Comparison of ENCODE assay signal across 8 cellular contexts in genomic region chr17:2239882-2240430, GRCh38.
DNase-seq lines count a peak whose midpoint lies in the region; ATAC-seq and TF ChIP-seq lines count a peak whose summit lies in the region.

No MANE protein-coding gene starts in this region.

- no peaks in the 10 kb centered on the region for H3K9me3 ChIP-seq in Karpas-422 (ENCODE audit: low read length)
- H3K9me3 ChIP-seq in A673 (ENCODE audit: low read depth, low read length, poor library complexity, severe bottlenecking) = no peaks in the 10 kb centered on the region

- peak; percentile 79 for DNase-seq in GM03348 (ENCODE audit: low spot score)
- peak; percentile 89 for DNase-seq in Karpas-422
- DNase-seq in activated naive CD4-positive, alpha-beta T cell treated with anti-CD3 and anti-CD28 coated beads, Interleukin-2, amount 50 U/mL, for 72 hours (ENCODE audit: low spot score in 2 of 2) = peak in 1 of 2 donors; percentile 51
- peak; percentile 86 for DNase-seq in kidney tubule cell (ENCODE audit: low spot score)
- DNase-seq in ureter (ENCODE audit: low spot score) = peak; percentile 59
- no peak for DNase-seq in A673 (ENCODE audit: low spot score)
- no peak for DNase-seq in immature natural killer cell

- CTCF ChIA-PET in A673 (lab: Charles Lee) = interaction anchor here (0.6 kb wide), 1 partner anchor 29 kb away, joined by 10 read pairs; no protein-coding TSS in a partner anchor

- POLR2A ChIA-PET in A673 (lab: Charles Lee; ENCODE audit: low non-redundant PET) = no interaction called here

- no peaks in the 10 kb centered on the region for H4K20me1 ChIP-seq in Karpas-422 (ENCODE audit: insufficient read depth, low read depth, low read length)

- H3K9me2 ChIP-seq in Karpas-422 (replicated peaks; ENCODE audit: insufficient read depth, low read length) = no peaks in the 10 kb centered on the region

- no peak overlapping the region for H3K4me3 Mint-ChIP-seq in immature natural killer cell

- H3K27ac Mint-ChIP-seq in activated naive CD4-positive, alpha-beta T cell treated with anti-CD3 and anti-CD28 coated beads, Interleukin-2, amount 50 U/mL, for 72 hours = peak overlapping the region in 1 of 2 donors; percentile 54
- H3K27ac Mint-ChIP-seq in immature natural killer cell = no peak overlapping the region

- intact Hi-C loops in A673 (cut with micrococcal nuclease; ENCODE audit: unreplicated experiment) = no loop called here

- no peaks in the 10 kb centered on the region for H3K9me3 Mint-ChIP-seq in activated naive CD4-positive, alpha-beta T cell treated with anti-CD3 and anti-CD28 coated beads, Interleukin-2, amount 50 U/mL, for 72 hours
- H3K9me3 Mint-ChIP-seq in immature natural killer cell = no peaks in the 10 kb centered on the region

- H3K36me3 Mint-ChIP-seq in activated naive CD4-positive, alpha-beta T cell treated with anti-CD3 and anti-CD28 coated beads, Interleukin-2, amount 50 U/mL, for 72 hours = peaks cover 21 to 22% of the 10 kb centered on the region in 2 donors
- peaks cover 24 to 41% (median 28%) of the 10 kb centered on the region in 3 donors for H3K36me3 Mint-ChIP-seq in immature natural killer cell

- peak overlapping the region; percentile 53 for H3K9ac ChIP-seq in Karpas-422 (ENCODE audit: low read length)

- peaks cover 9 to 12% of the 10 kb centered on the region in 2 donors for H3K4me1 Mint-ChIP-seq in immature natural killer cell

- no TSS peak for BruUV-seq in A673 (replicated peaks; lab: Mats Ljungman, UMichigan)

- H3K27me3 Mint-ChIP-seq in immature natural killer cell (ENCODE audit: low read depth in 3 of 3) = peaks cover 0 to 3% (median 0%) of the 10 kb centered on the region in 3 donors

- H3K4me2 ChIP-seq in Karpas-422 (ENCODE audit: low read depth, low read length, poor library complexity, severe bottlenecking) = peak overlapping the region; percentile 84

- H2AFZ ChIP-seq in Karpas-422 (ENCODE audit: low read length) = no peak overlapping the region

- peak; percentile 62 for ATAC-seq in GM21390 (IDR thresholded peaks at IDR 0.05; ENCODE audit: unreplicated experiment)
- peak; percentile 94 to 96 for ATAC-seq in activated naive CD4-positive, alpha-beta T cell treated with anti-CD3 and anti-CD28 coated beads, Interleukin-2, amount 50 U/mL, for 72 hours

- TF ChIP-seq CTCF in A673 (conservative IDR thresholded peaks at IDR 0.05; ENCODE audit: low read depth, low read length) = no peak

- H3K4me1 ChIP-seq in Karpas-422 (ENCODE audit: low read length) (peaks cover 74% of the 10 kb centered on the region), A673 (ENCODE audit: insufficient read depth, low read length, poor library complexity, severe bottlenecking) (no peaks in the 10 kb centered on the region)

- H3K27me3 ChIP-seq in Karpas-422 (ENCODE audit: low read length) = no peaks in the 10 kb centered on the region
- H3K27me3 ChIP-seq in A673 (replicated peaks; ENCODE audit: insufficient read depth, low read depth, low read length, poor library complexity) = no peaks in the 10 kb centered on the region

- peak overlapping the region; percentile 59 for H3K4me3 ChIP-seq in Karpas-422 (ENCODE audit: low read length)
- H3K4me3 ChIP-seq in A673 (ENCODE audit: low read depth, low read length, poor library complexity, severe bottlenecking) = no peak overlapping the region

- H3K36me3 ChIP-seq in Karpas-422 (ENCODE audit: insufficient read depth, low read length) = no peaks in the 10 kb centered on the region
- peaks cover 18% of the 10 kb centered on the region for H3K36me3 ChIP-seq in A673 (ENCODE audit: insufficient read depth, low read length, poor library complexity, severe bottlenecking)

- peaks cover 17% of the 10 kb centered on the region for H3K79me2 ChIP-seq in Karpas-422 (ENCODE audit: low read length)

- peak overlapping the region; percentile 99 for H3K27ac ChIP-seq in Karpas-422 (ENCODE audit: low read length)
- H3K27ac ChIP-seq in A673 (ENCODE audit: low read depth, low read length, poor library complexity, severe bottlenecking) = no peak overlapping the region

Comparison
In these comparisons a context has a peak if more than half of its experiments do, and no peak if none do; other contexts are left out.
1. DNase-seq: peak in GM03348 (single experiment), Karpas-422 (single experiment), kidney tubule cell (single experiment) and ureter (single experiment); none in A673 (single experiment) and immature natural killer cell (0 of 3).